13 cellular contexts compared by ENCODE assay signal in the genomic region with DNA sequence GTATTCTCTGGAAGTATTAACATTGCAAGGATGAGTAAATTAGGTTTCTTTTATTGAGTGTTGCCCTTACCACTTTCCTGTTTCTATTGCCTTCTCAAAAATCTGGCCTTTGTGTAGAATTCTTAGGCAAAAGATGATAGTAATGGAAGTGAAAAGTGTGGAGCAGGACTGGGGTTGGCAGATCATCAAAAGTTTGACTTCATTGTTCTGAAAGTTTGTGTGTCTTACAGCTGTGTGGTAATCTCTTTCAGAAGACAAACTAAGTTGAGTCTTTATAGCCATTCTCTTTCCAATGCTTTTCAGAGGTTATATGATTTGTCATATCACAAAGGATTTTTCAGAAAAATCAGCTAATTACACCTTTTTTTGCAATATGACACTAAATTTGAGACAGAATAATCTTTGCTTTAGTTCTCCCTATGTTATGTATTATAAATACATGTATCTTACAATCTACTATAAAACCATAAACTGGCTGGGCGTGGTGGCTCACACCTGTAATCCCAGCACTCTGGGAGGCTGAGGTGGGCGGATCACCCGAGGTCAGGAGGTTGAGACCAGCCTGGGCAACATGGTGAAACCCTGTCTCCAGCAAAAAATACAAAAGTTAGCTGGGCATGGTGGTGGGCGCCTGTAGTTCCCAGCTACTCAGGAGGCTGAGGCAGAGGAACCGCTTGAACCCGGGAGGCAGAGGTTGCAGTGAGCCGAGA. TPM values are rescaled to one million over a fixed set of nuclear protein-coding genes. Genes with fewer than 3 reads are reported as not detected.
DNase-seq lines count a peak whose midpoint lies in the region; ATAC-seq and TF ChIP-seq lines count a peak whose summit lies in the region.
"Had no signal": no experiment of that assay in that cellular context is flagged by ENCODE, and none has a peak within 500 bp of the region (broad histone marks: within the 10 kb centered on the region; RNA-seq: fewer than 3 reads in every experiment).

No MANE protein-coding gene starts in this region.

- peak overlapping the region; percentile 10; the same call in 1 of the 2 replicates for H3K27ac Mint-ChIP-seq in HFFc6
- peak overlapping the region; percentile 30 for H3K27ac Mint-ChIP-seq in central memory CD8-positive, alpha-beta T cell (ENCODE audit: low read depth)
- H3K27ac Mint-ChIP-seq: activated CD8-positive, alpha-beta memory T cell treated with anti-CD3 and anti-CD28 coated beads, Interleukin-2, amount 10 ng/mL, durations not matched to agents 7 days and 5 days; activated naive CD8-positive, alpha-beta T cell treated with anti-CD3 and anti-CD28 coated beads, Interleukin-2, amount 10 ng/mL, durations not matched to agents 7 days and 5 days had no signal

- peaks cover 35% of the 10 kb centered on the region for H3K36me3 Mint-ChIP-seq in HFFc6 (ENCODE audit: low read depth)
- H3K36me3 Mint-ChIP-seq in central memory CD8-positive, alpha-beta T cell (ENCODE audit: insufficient read depth): peaks cover 36% of the 10 kb centered on the region

- peaks cover 13% of the 10 kb centered on the region for H3K4me1 Mint-ChIP-seq in HFFc6 (ENCODE audit: low read depth)
- H3K4me1 Mint-ChIP-seq in central memory CD8-positive, alpha-beta T cell: peaks cover 38% of the 10 kb centered on the region

- no peak overlapping the region for H3K4me3 Mint-ChIP-seq in HFFc6
- H3K4me3 Mint-ChIP-seq in central memory CD8-positive, alpha-beta T cell: peak overlapping the region; percentile 10
- H3K4me3 Mint-ChIP-seq: activated CD8-positive, alpha-beta memory T cell treated with anti-CD3 and anti-CD28 coated beads, Interleukin-2, amount 10 ng/mL, durations not matched to agents 7 days and 5 days; activated naive CD8-positive, alpha-beta T cell treated with anti-CD3 and anti-CD28 coated beads, Interleukin-2, amount 10 ng/mL, durations not matched to agents 7 days and 5 days had no signal

- ATAC-seq in central memory CD8-positive, alpha-beta T cell (replicated peaks; ENCODE audit: extremely low read depth, poor library complexity, severe bottlenecking): no peak
- ATAC-seq in left colon (peak; percentile 83), GM21723 (IDR thresholded peaks at IDR 0.05; ENCODE audit: unreplicated experiment) (no peak), Right ventricle myocardium inferior (no peak), HG02884 (IDR thresholded peaks at IDR 0.05; ENCODE audit: unreplicated experiment) (no peak)
- ATAC-seq: activated CD8-positive, alpha-beta memory T cell treated with anti-CD3 and anti-CD28 coated beads, Interleukin-2, amount 10 ng/mL, durations not matched to agents 7 days and 5 days had no signal

- DNase-seq in AG08395 (ENCODE audit: low spot score): peak; percentile 7
- no peak for DNase-seq in HFFc6
- no peak for DNase-seq in central memory CD8-positive, alpha-beta T cell (ENCODE audit: low spot score in 2 of 2)
- peak; percentile 69 to 72 for DNase-seq in left colon
- DNase-seq in activated gamma-delta T cell (lab: John Stamatoyannopoulos, UW): no peak
- DNase-seq in Right ventricle myocardium inferior (ENCODE audit: missing footprints): no peak
- DNase-seq: activated CD8-positive, alpha-beta memory T cell treated with anti-CD3 and anti-CD28 coated beads, Interleukin-2, amount 10 ng/mL, durations not matched to agents 7 days and 5 days; activated naive CD8-positive, alpha-beta T cell treated with anti-CD3 and anti-CD28 coated beads, Interleukin-2, amount 10 ng/mL, durations not matched to agents 7 days and 5 days; cortex of kidney; DMS 273 treated with DMSO at 0.1 percent for 48 hours; mesenchymal stem cell had no signal

- intact Hi-C loops in left colon (cut with DNase I, micrococcal nuclease): no loop called here
- intact Hi-C loops in Right ventricle myocardium inferior (cut with DNase I): no loop called here

- no peak for TF ChIP-seq CTCF in HFFc6 (IDR thresholded peaks at IDR 0.05)

- peaks cover 1% of the 10 kb centered on the region; the same call in 1 of the 2 replicates for H3K27me3 Mint-ChIP-seq in HFFc6 (ENCODE audit: insufficient read depth)
- no peaks in the 10 kb centered on the region for H3K27me3 Mint-ChIP-seq in central memory CD8-positive, alpha-beta T cell
- H3K27me3 Mint-ChIP-seq: activated CD8-positive, alpha-beta memory T cell treated with anti-CD3 and anti-CD28 coated beads, Interleukin-2, amount 10 ng/mL, durations not matched to agents 7 days and 5 days; activated naive CD8-positive, alpha-beta T cell treated with anti-CD3 and anti-CD28 coated beads, Interleukin-2, amount 10 ng/mL, durations not matched to agents 7 days and 5 days had no signal

- no peaks in the 10 kb centered on the region for H3K9me3 Mint-ChIP-seq in HFFc6
- no peaks in the 10 kb centered on the region for H3K9me3 Mint-ChIP-seq in central memory CD8-positive, alpha-beta T cell
- H3K9me3 Mint-ChIP-seq: activated naive CD8-positive, alpha-beta T cell treated with anti-CD3 and anti-CD28 coated beads, Interleukin-2, amount 10 ng/mL, durations not matched to agents 7 days and 5 days had no signal

RNA-seq across cellular contexts. Expression of gene KCNRG, which starts 8.7 kb away (rescaled TPM):
- 1 to 10 TPM in 1 of 6 experiments, under 1 TPM in 4, not detected in 1; 0.17 to 1.3 (median 0.30) TPM for total RNA-seq in HFFc6 (2021; fragmentation: NEBNext Ultra II Directional; extraction: Animal tissue kit (Norgen Biotek cat#: 25700))
- total RNA-seq in left colon (under 1 TPM; 0.55 to 0.92 TPM), Right ventricle myocardium inferior (0.22 TPM)

RNA-seq across cellular contexts. Expression of gene TRIM13, which starts 9.7 kb away (rescaled TPM):
- total RNA-seq in HFFc6 (2021; fragmentation: NEBNext Ultra II Directional; extraction: Animal tissue kit (Norgen Biotek cat#: 25700)): 10 to 100 TPM; 15.2 to 20.3 (median 18.7) TPM
- total RNA-seq in left colon (10 to 100 TPM; 26.0 to 32.8 TPM), Right ventricle myocardium inferior (24.2 TPM)

Comparison
In these comparisons a context has a peak if more than half of its experiments do, and no peak if none do; other contexts are left out.
1. DNase-seq: peak in AG08395 (single experiment) and left colon (2 of 2); none in HFFc6 (single experiment), central memory CD8-positive, alpha-beta T cell (0 of 2), activated gamma-delta T cell (single experiment) and Right ventricle myocardium inferior (single experiment).